4 cellular contexts compared by ENCODE assay signal in genomic region chr1:209500993-209501392, GRCh38.
TF ChIP-seq lines count a peak whose summit lies in the region.

No MANE protein-coding gene starts in this region.

TF ChIP-seq in HepG2, 621 proteins besides CTCF, POLR2A, EP300 and RAD21:
- TF ChIP-seq, protein P1, sequence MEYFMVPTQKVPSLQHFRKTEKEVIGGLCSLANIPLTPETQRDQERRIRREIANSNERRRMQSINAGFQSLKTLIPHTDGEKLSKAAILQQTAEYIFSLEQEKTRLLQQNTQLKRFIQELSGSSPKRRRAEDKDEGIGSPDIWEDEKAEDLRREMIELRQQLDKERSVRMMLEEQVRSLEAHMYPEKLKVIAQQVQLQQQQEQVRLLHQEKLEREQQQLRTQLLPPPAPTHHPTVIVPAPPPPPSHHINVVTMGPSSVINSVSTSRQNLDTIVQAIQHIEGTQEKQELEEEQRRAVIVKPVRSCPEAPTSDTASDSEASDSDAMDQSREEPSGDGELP (IDR thresholded peaks at IDR 0.05; ENCODE audit: borderline replicate concordance, low read depth): no peak
- peak; percentile 97 for TF ChIP-seq ZNF160 (CRISPR knock-in tag; IDR thresholded peaks at IDR 0.05)

TF ChIP-seq in HCT116, 20 proteins besides CTCF, POLR2A, EP300 and RAD21:
- TF ChIP-seq CBX3 (IDR thresholded peaks at IDR 0.05; ENCODE audit: low read depth) (0 out of 2 replicates have a peak, but pooled peaks have one; percentile 34), EZH2 (IDR thresholded peaks at IDR 0.05) (no peak)

TF ChIP-seq in HEK293, 187 proteins besides CTCF, POLR2A, EP300 and RAD21:
- TF ChIP-seq ZNF138 (tag by site-specific recombination; IDR thresholded peaks at IDR 0.05; ENCODE audit: borderline replicate concordance) (no peak), ZBTB11 (tag by site-specific recombination; conservative IDR thresholded peaks at IDR 0.05; ENCODE audit: low read depth) (no peak), SETDB1 (IDR thresholded peaks at IDR 0.05; ENCODE audit: insufficient read length, low read length) (peak; percentile 78), ZNF488 (tag by site-specific recombination; IDR thresholded peaks at IDR 0.05) (no peak), ZBTB48 (tag by site-specific recombination; IDR thresholded peaks at IDR 0.05) (no peak), ZNF16 (tag by site-specific recombination; IDR thresholded peaks at IDR 0.05; ENCODE audit: low read depth) (no peak)

TF ChIP-seq in K562, 482 proteins besides CTCF, POLR2A, EP300 and RAD21:
- TF ChIP-seq ZNF785 (CRISPR knock-in tag; IDR thresholded peaks at IDR 0.05): no peak
- TF ChIP-seq CCNT2 (IDR thresholded peaks at IDR 0.05; ENCODE audit: borderline replicate concordance, extremely low read depth, insufficient read length, low read depth, low read length): no peak
- peak; percentile 72; the same call in 1 of the 2 replicates for TF ChIP-seq TRIM28 (IDR thresholded peaks at IDR 0.05)
- no peak for TF ChIP-seq ZNF134 (CRISPR knock-in tag; conservative IDR thresholded peaks at IDR 0.05)
- TF ChIP-seq ZNF175 (CRISPR knock-in tag; IDR thresholded peaks at IDR 0.05; ENCODE audit: low read depth): no peak
